8 cellular contexts compared by ENCODE assay signal in genomic region chr17:42673885-42674754, GRCh38. TPM values are rescaled to one million over a fixed set of nuclear protein-coding genes. Genes with fewer than 3 reads are reported as not detected.
DNase-seq lines count a peak whose midpoint lies in the region; ATAC-seq and TF ChIP-seq lines count a peak whose summit lies in the region.

No MANE protein-coding gene starts in this region.

- H3K4me3 Mint-ChIP-seq in activated naive CD4-positive, alpha-beta T cell treated with anti-CD3 and anti-CD28 coated beads for 36 hours: no peak overlapping the region

- H3K4me1 ChIP-seq in OCI-LY7 (ENCODE audit: insufficient read depth, low read length, poor library complexity, severe bottlenecking) (peaks cover 39% of the 10 kb centered on the region), mucosa of descending colon (ENCODE audit: low read depth) (peaks cover 38% of the 10 kb centered on the region)

- no peaks in the 10 kb centered on the region for H3K9me3 Mint-ChIP-seq in activated naive CD4-positive, alpha-beta T cell treated with anti-CD3 and anti-CD28 coated beads for 36 hours

- H4K20me1 ChIP-seq in OCI-LY7 (ENCODE audit: insufficient read depth, low read length): no peaks in the 10 kb centered on the region

- POLR2A ChIA-PET in OCI-LY7 (lab: Charles Lee): interaction anchor here (0.7 kb wide), 1 partner anchor 13 kb away, joined by 3 read pairs; no protein-coding TSS in a partner anchor

- intact Hi-C loops in activated naive CD4-positive, alpha-beta T cell treated with anti-CD3 and anti-CD28 coated beads for 36 hours (cut with micrococcal nuclease): loop anchor here (10.0 kb wide), 2 partner anchors 249 to 329 kb away; partner anchors contain the start of gene CAVIN1
- intact Hi-C loops in OCI-LY7 (cut with micrococcal nuclease; ENCODE audit: unreplicated experiment): loop anchor here (2.0 kb wide), 1 partner anchor 15 kb away; the partner anchor contains the start of gene TUBG2
- intact Hi-C loops in mucosa of descending colon (cut with DNase I, micrococcal nuclease): loop anchor here in 1 of 2 donors (10.0 kb wide), 1 partner anchor 99 kb away; the partner anchor contains the start of gene PSMC3IP

- peak overlapping the region; percentile 82 for H3K4me3 ChIP-seq in OCI-LY7 (ENCODE audit: low read depth, low read length, poor library complexity, severe bottlenecking)
- no peak overlapping the region for H3K4me3 ChIP-seq in mucosa of descending colon

- TF ChIP-seq CTCF in OCI-LY7 (conservative IDR thresholded peaks at IDR 0.05; ENCODE audit: low read length) (peak; percentile 87), mucosa of descending colon (IDR thresholded peaks at IDR 0.05) (peak; percentile 23)

- ATAC-seq in mucosa of descending colon (no peak), HG02884 (IDR thresholded peaks at IDR 0.05; ENCODE audit: unreplicated experiment) (no peak), GM21529 (IDR thresholded peaks at IDR 0.05; ENCODE audit: unreplicated experiment) (no peak), GM21360 (IDR thresholded peaks at IDR 0.05; ENCODE audit: unreplicated experiment) (no peak)

- peaks cover 53% of the 10 kb centered on the region for H3K27me3 Mint-ChIP-seq in activated naive CD4-positive, alpha-beta T cell treated with anti-CD3 and anti-CD28 coated beads for 36 hours (ENCODE audit: low read depth)

- no peak overlapping the region for H3K27ac Mint-ChIP-seq in activated naive CD4-positive, alpha-beta T cell treated with anti-CD3 and anti-CD28 coated beads for 36 hours

- no peak overlapping the region for H2AFZ ChIP-seq in OCI-LY7 (ENCODE audit: low read length)

- peaks cover 46% of the 10 kb centered on the region for H3K4me1 Mint-ChIP-seq in activated naive CD4-positive, alpha-beta T cell treated with anti-CD3 and anti-CD28 coated beads for 36 hours (ENCODE audit: low read depth)

- H3K9me3 ChIP-seq in OCI-LY7 (ENCODE audit: low read length) (no peaks in the 10 kb centered on the region), mucosa of descending colon (no peaks in the 10 kb centered on the region)

- no peaks in the 10 kb centered on the region for H3K79me2 ChIP-seq in OCI-LY7 (ENCODE audit: insufficient read depth, low read depth, low read length)

- H3K36me3 Mint-ChIP-seq in activated naive CD4-positive, alpha-beta T cell treated with anti-CD3 and anti-CD28 coated beads for 36 hours (ENCODE audit: low read depth): no peaks in the 10 kb centered on the region

- BruUV-seq in OCI-LY7 (replicated peaks; lab: Mats Ljungman, UMichigan): no TSS peak

- peaks cover 11% of the 10 kb centered on the region; the same call in 1 of the 2 replicates for H3K36me3 ChIP-seq in OCI-LY7 (ENCODE audit: insufficient read depth, low read length)
- no peaks in the 10 kb centered on the region for H3K36me3 ChIP-seq in mucosa of descending colon (ENCODE audit: low read depth)

- H3K27ac ChIP-seq in OCI-LY7 (ENCODE audit: low read depth, low read length, poor library complexity, severe bottlenecking): peak overlapping the region; percentile 21

- CTCF ChIA-PET in activated naive CD4-positive, alpha-beta T cell treated with anti-CD3 and anti-CD28 coated beads for 36 hours (lab: Charles Lee): interaction anchor here (0.6 to 1.6 kb wide), 5 partner anchors 13 to 74 kb away, joined by 3 to 5 read pairs (median 3); no protein-coding TSS in a partner anchor
- CTCF ChIA-PET in OCI-LY7 (lab: Charles Lee; ENCODE audit: unreplicated experiment): interaction anchor here (0.5 kb wide), 1 partner anchor 204 kb away, joined by 3 read pairs; no protein-coding TSS in a partner anchor

- peak overlapping the region; percentile 89 for H3K4me2 ChIP-seq in OCI-LY7 (ENCODE audit: low read length)

- peak; percentile 40 for DNase-seq in activated naive CD4-positive, alpha-beta T cell treated with anti-CD3 and anti-CD28 coated beads for 36 hours
- DNase-seq in activated naive CD4-positive, alpha-beta T cell treated with Interleukin-2 at 50 U/mL for 16 hours: no peak
- peak; percentile 66 for DNase-seq in OCI-LY7 (ENCODE audit: low spot score)
- DNase-seq in ecto neural progenitor cell (ENCODE audit: low spot score): peak; percentile 84
- DNase-seq in mucosa of descending colon: peak in 2 of 3 donors; percentile 60 to 71

- no peaks in the 10 kb centered on the region for H3K9me2 ChIP-seq in OCI-LY7 (ENCODE audit: insufficient read depth, low read length)

RNA-seq across cellular contexts. Expression of gene PLEKHH3, which starts 2.7 kb away (rescaled TPM):
- total RNA-seq in activated naive CD4-positive, alpha-beta T cell treated with anti-CD3 and anti-CD28 coated beads for 36 hours: under 1 TPM; 0.62 to 0.77 TPM
- total RNA-seq in OCI-LY7 (2014; rRNA removed; shearing (Covaris generic)): 17.0 and 24.4 TPM in 2 replicates
- 42.9 and 47.5 TPM in 2 replicates for total RNA-seq in OCI-LY7 (2022)
- 10 to 100 TPM in 2 of 3 donors, 1 to 10 TPM in 1; 4.3 to 27.5 (median 10.4) TPM for total RNA-seq in mucosa of descending colon

RNA-seq across cellular contexts. Expression of gene CCR10, which starts 7.5 kb away (rescaled TPM):
- under 1 TPM; 0.14 to 0.20 TPM for total RNA-seq in activated naive CD4-positive, alpha-beta T cell treated with anti-CD3 and anti-CD28 coated beads for 36 hours
- 0.82 and 1.0 TPM in 2 replicates for total RNA-seq in OCI-LY7 (2014; rRNA removed; shearing (Covaris generic))
- total RNA-seq in OCI-LY7 (2022) (2.0 and 3.3 TPM in 2 replicates), mucosa of descending colon (1 to 10 TPM in 2 of 3 donors, not detected in 1; 1.6 to 2.6 TPM)

RNA-seq across cellular contexts. Expression of gene CNTNAP1, which starts 8.2 kb away (rescaled TPM):
- total RNA-seq in activated naive CD4-positive, alpha-beta T cell treated with anti-CD3 and anti-CD28 coated beads for 36 hours: 1 to 10 TPM; 1.4 to 1.5 TPM
- 0.95 and 1.0 TPM in 2 replicates for total RNA-seq in OCI-LY7 (2014; rRNA removed; shearing (Covaris generic))
- total RNA-seq in OCI-LY7 (2022): 6.8 TPM in 2 replicates
- 10 to 100 TPM in 1 of 3 donors, 1 to 10 TPM in 2; 1.4 to 37.4 (median 7.1) TPM for total RNA-seq in mucosa of descending colon

RNA-seq across cellular contexts. Expression of gene TUBG2, which starts 15.0 kb away (rescaled TPM):
- total RNA-seq in activated naive CD4-positive, alpha-beta T cell treated with anti-CD3 and anti-CD28 coated beads for 36 hours: 1 to 10 TPM; 9.1 to 9.9 TPM
- total RNA-seq in OCI-LY7 (2014; rRNA removed; shearing (Covaris generic)): 5.5 and 10.4 TPM in 2 replicates
- total RNA-seq in OCI-LY7 (2022) (22.5 and 23.4 TPM in 2 replicates), mucosa of descending colon (10 to 100 TPM in 1 of 3 donors, 1 to 10 TPM in 2; 1.8 to 24.9 (median 6.1) TPM)
